In the genomic region with DNA sequence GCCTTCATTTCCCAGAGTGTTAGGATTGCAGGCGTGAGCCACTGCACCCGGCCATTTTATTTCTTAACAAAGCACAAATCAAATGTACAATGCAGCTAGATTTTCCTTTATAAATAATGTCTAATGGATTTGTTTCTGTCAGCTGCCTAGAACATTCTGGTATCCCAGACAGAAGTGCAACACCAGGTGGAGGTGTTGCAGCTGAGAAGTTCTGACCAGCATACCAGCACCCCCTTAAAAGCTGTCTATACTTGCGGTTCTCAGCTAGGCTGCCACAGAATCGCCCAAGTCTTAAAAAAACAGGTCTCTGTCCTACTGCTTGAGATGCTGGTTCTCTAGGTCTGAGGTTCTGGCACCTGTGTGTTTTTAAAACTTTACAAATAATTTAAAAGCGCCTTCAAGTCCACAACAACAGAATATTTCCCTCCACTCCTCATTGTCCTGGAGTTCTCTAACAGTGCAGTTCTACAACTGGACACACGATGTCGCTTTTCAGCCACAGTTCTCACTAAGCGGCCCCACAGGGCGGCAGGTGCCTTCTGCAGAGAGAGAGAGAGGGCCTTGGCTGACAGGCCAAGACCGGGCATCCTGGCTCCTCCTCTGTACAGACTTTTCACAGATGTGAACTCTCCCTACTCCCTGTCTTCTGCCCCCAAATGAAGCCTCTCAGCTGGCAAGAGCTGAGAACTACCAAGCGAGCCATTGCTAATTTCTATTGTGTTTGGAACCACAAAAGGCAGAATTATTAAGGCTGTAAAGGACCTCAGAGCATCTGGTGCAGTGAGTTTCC, we compare ENCODE assay signal across 9 cellular contexts. TPM values are rescaled to one million over a fixed set of nuclear protein-coding genes. Genes with fewer than 3 reads are reported as not detected.
DNase-seq lines count a peak whose midpoint lies in the region; ATAC-seq, FAIRE-seq and TF ChIP-seq lines count a peak whose summit lies in the region.
"Had no signal": no experiment of that assay in that cellular context is flagged by ENCODE, and none has a peak within 500 bp of the region (broad histone marks: within the 10 kb centered on the region; RNA-seq: fewer than 3 reads in every experiment).

No MANE protein-coding gene starts in this region.

- TF ChIP-seq EP300 in HepG2 (IDR thresholded peaks at IDR 0.05; ENCODE audit: low read depth in 2 of 2, low read length in 2 of 2) (no peak), HepG2 (CRISPR knock-in tag; IDR thresholded peaks at IDR 0.05; ENCODE audit: borderline replicate concordance) (0 out of 2 replicates have a peak, but pooled peaks have one; percentile 23)

- no peaks in the 10 kb centered on the region for H3K4me1 ChIP-seq in CD8-positive, alpha-beta memory T cell (ENCODE audit: insufficient read depth, low read length)
- H3K4me1 ChIP-seq in HepG2 (ENCODE audit: insufficient read depth, low read length), result peaks cover 33% of the 10 kb centered on the region

- BruUV-seq in HepG2 (replicated peaks; lab: Mats Ljungman, UMichigan), result no TSS peak

- peak; percentile 56 to 84 (median 64) for DNase-seq in CD8-positive, alpha-beta memory T cell
- peak; percentile 23 for DNase-seq in NCI-H524 treated with DMSO at 0.1 percent for 48 hours (lab: John Stamatoyannopoulos, UW)
- DNase-seq in activated CD4-positive, alpha-beta T cell treated with anti-CD3 and anti-CD28 coated beads, Interleukin-2, amount 10 ng/mL, durations not matched to agents 7 days and 5 days, result peak; percentile 82
- peak; percentile 89 for DNase-seq in dermis blood vessel endothelial cell
- DNase-seq in HepG2 (ENCODE audit: low spot score), result peak; percentile 85
- peak; percentile 36 to 61 (median 42) for DNase-seq in stimulated activated CD4-positive, alpha-beta T cell treated with anti-CD3 and anti-CD28 coated beads, TNF-alpha, amount 100 ng/mL, for 4 hours (ENCODE audit: low read depth in 3 of 3)

- no peak overlapping the region; the same call in 1 of the 2 replicates for H3K4me2 ChIP-seq in HepG2 (ENCODE audit: low read depth, low read length)

- no peaks in the 10 kb centered on the region for H4K20me1 ChIP-seq in HepG2 (ENCODE audit: insufficient read depth, low read length)

- no peak for TF ChIP-seq POLR2A in HepG2 (IDR thresholded peaks at IDR 0.05; ENCODE audit: insufficient read depth in 1 of 2, low read depth in 2 of 2, low read length in 2 of 2)

- peak; percentile 96 for TF ChIP-seq CTCF in HepG2 (CRISPR knock-in tag; IDR thresholded peaks at IDR 0.05)

- CTCF ChIA-PET in CD8-positive, alpha-beta memory T cell (lab: Charles Lee), result interaction anchor here (0.6 to 13.6 kb wide), 20 partner anchors 8 to 152 kb away, joined by 3 to 335 read pairs (median 4); a partner anchor contains a TSS
- CTCF ChIA-PET in activated CD4-positive, alpha-beta T cell treated with anti-CD3 and anti-CD28 coated beads, Interleukin-2, amount 10 ng/mL, durations not matched to agents 7 days and 5 days (lab: Charles Lee), result interaction anchor here (0.5 to 12.8 kb wide), 14 partner anchors 9 to 161 kb away, joined by 3 to 135 read pairs (median 4); a partner anchor contains a TSS
- CTCF ChIA-PET in HepG2 (lab: Yijun Ruan, JAX; ENCODE audit: low intra/inter-chr PET ratio, low total read pairs), result interaction anchor here (1.2 to 8.4 kb wide), 8 partner anchors 57 to 151 kb away, joined by 3 to 373 read pairs (median 8); a partner anchor contains a TSS

- POLR2A ChIA-PET in CD8-positive, alpha-beta memory T cell (lab: Charles Lee), result interaction anchor here (0.6 kb wide), 1 partner anchor 89 kb away, joined by 3 read pairs; no protein-coding TSS in a partner anchor
- POLR2A ChIA-PET in activated CD4-positive, alpha-beta T cell treated with anti-CD3 and anti-CD28 coated beads, Interleukin-2, amount 10 ng/mL, durations not matched to agents 7 days and 5 days (lab: Charles Lee), result interaction anchor here (0.7 kb wide), 1 partner anchor 67 kb away, joined by 4 read pairs; no protein-coding TSS in a partner anchor
- POLR2A ChIA-PET in HepG2 (lab: Yijun Ruan, JAX), result interaction anchor here (0.6 kb wide), 1 partner anchor 121 kb away, joined by 3 read pairs; no protein-coding TSS in a partner anchor

- no peaks in the 10 kb centered on the region for H3K79me2 ChIP-seq in HepG2 (ENCODE audit: insufficient read depth, low read length)

- H3K36me3 Mint-ChIP-seq in CD8-positive, alpha-beta memory T cell, result no peaks in the 10 kb centered on the region
- no peaks in the 10 kb centered on the region for H3K36me3 Mint-ChIP-seq in activated CD4-positive, alpha-beta T cell treated with anti-CD3 and anti-CD28 coated beads, Interleukin-2, amount 10 ng/mL, durations not matched to agents 7 days and 5 days (ENCODE audit: low read depth)
- H3K36me3 Mint-ChIP-seq: IgD-negative memory B cell had no signal

- H3K9ac ChIP-seq in HepG2 (ENCODE audit: insufficient read depth, low read depth, low read length), result no peak overlapping the region

- no peak overlapping the region for H3K27ac ChIP-seq in CD8-positive, alpha-beta memory T cell (ENCODE audit: low read depth, low read length)
- no peak overlapping the region for H3K27ac ChIP-seq in HepG2 (ENCODE audit: extremely low read length, insufficient read depth, low read length)

- no peak overlapping the region for H3K4me3 Mint-ChIP-seq in CD8-positive, alpha-beta memory T cell
- H3K4me3 Mint-ChIP-seq in activated CD4-positive, alpha-beta T cell treated with anti-CD3 and anti-CD28 coated beads, Interleukin-2, amount 10 ng/mL, durations not matched to agents 7 days and 5 days, result no peak overlapping the region
- H3K4me3 Mint-ChIP-seq: IgD-negative memory B cell had no signal

- in situ Hi-C loops in HepG2 (cut with HindIII; ENCODE audit: extremely low pct_ligation_motif_present, low pct_unique_long_range_greater_than_20kb), result loop anchor here (5.0 kb wide), 1 partner anchor 68 kb away; no protein-coding TSS in a partner anchor

- intact Hi-C loops in HepG2 (cut with micrococcal nuclease; ENCODE audit: unreplicated experiment), result loop anchor here (1.0 kb wide), 2 partner anchors 66 to 152 kb away; no protein-coding TSS in a partner anchor

- H3K27me3 ChIP-seq in CD8-positive, alpha-beta memory T cell (ENCODE audit: insufficient read depth, low read length, poor library complexity, severe bottlenecking), result no peaks in the 10 kb centered on the region
- H3K27me3 ChIP-seq in HepG2 (ENCODE audit: control insufficient read depth in 1 of 2, insufficient read depth in 2 of 2, low read length in 2 of 2), result peaks cover 11 to 31% of the 10 kb centered on the region in 2 experiments

- peak; percentile 82 for FAIRE-seq in HepG2 (lab: Jason Lieb, UNC)

- ATAC-seq in HG03442 (IDR thresholded peaks at IDR 0.05; ENCODE audit: unreplicated experiment), result peak; percentile 47
- peak; percentile 86 for ATAC-seq in HepG2
- ATAC-seq in HG03280 (IDR thresholded peaks at IDR 0.05; ENCODE audit: unreplicated experiment), result no peak

- H3K9me3 Mint-ChIP-seq in CD8-positive, alpha-beta memory T cell, result no peaks in the 10 kb centered on the region
- H3K9me3 Mint-ChIP-seq in activated CD4-positive, alpha-beta T cell treated with anti-CD3 and anti-CD28 coated beads, Interleukin-2, amount 10 ng/mL, durations not matched to agents 7 days and 5 days, result peaks cover 3% of the 10 kb centered on the region
- H3K9me3 Mint-ChIP-seq: IgD-negative memory B cell had no signal

- H2AFZ ChIP-seq in HepG2 (ENCODE audit: low read length), result no peak overlapping the region

- WGBS in HepG2 (ENCODE audit: low lambda C conversion rate), result 22% methylated on average over 11 of the region's 11 CpGs

- H3K4me3 ChIP-seq in CD8-positive, alpha-beta memory T cell (ENCODE audit: low read length), result no peak overlapping the region
- H3K4me3 ChIP-seq in HepG2 (replicated peaks in 1 of 3; ENCODE audit: insufficient read depth in 1 of 3, low read depth in 2 of 3, low read length in 3 of 3), result no peak overlapping the region

- no peak overlapping the region for H3K27ac Mint-ChIP-seq in CD8-positive, alpha-beta memory T cell
- H3K27ac Mint-ChIP-seq in activated CD4-positive, alpha-beta T cell treated with anti-CD3 and anti-CD28 coated beads, Interleukin-2, amount 10 ng/mL, durations not matched to agents 7 days and 5 days, result no peak overlapping the region
- H3K27ac Mint-ChIP-seq: IgD-negative memory B cell had no signal

- H3K4me1 Mint-ChIP-seq in CD8-positive, alpha-beta memory T cell, result peaks cover 0 to 5% (median 0%) of the 10 kb centered on the region in 3 donors
- H3K4me1 Mint-ChIP-seq in activated CD4-positive, alpha-beta T cell treated with anti-CD3 and anti-CD28 coated beads, Interleukin-2, amount 10 ng/mL, durations not matched to agents 7 days and 5 days, result no peaks in the 10 kb centered on the region
- H3K4me1 Mint-ChIP-seq: IgD-negative memory B cell had no signal

- no peaks in the 10 kb centered on the region for H3K9me3 ChIP-seq in CD8-positive, alpha-beta memory T cell (ENCODE audit: low read length)
- H3K9me3 ChIP-seq in HepG2 (ENCODE audit: low read length), result no peaks in the 10 kb centered on the region

- H3K36me3 ChIP-seq in CD8-positive, alpha-beta memory T cell (ENCODE audit: insufficient read depth, low read length), result no peaks in the 10 kb centered on the region
- no peaks in the 10 kb centered on the region for H3K36me3 ChIP-seq in HepG2 (replicated peaks in 1 of 2; ENCODE audit: control insufficient read depth in 1 of 2, insufficient read depth in 2 of 2, low read length in 2 of 2)

- TF ChIP-seq RAD21 in HepG2 (CRISPR knock-in tag; IDR thresholded peaks at IDR 0.05), result peak; percentile 98

- H3K27me3 Mint-ChIP-seq in CD8-positive, alpha-beta memory T cell, result peaks cover 22 to 24% of the 10 kb centered on the region in 2 donors
- H3K27me3 Mint-ChIP-seq in activated CD4-positive, alpha-beta T cell treated with anti-CD3 and anti-CD28 coated beads, Interleukin-2, amount 10 ng/mL, durations not matched to agents 7 days and 5 days, result peaks cover 7% of the 10 kb centered on the region

RNA-seq across cellular contexts. Expression of a gene that starts 32.6 kb away (rescaled TPM):
- 1 to 10 TPM in 1 of 2 experiments, under 1 TPM in 1; 0.86 to 1.2 TPM for total RNA-seq in CD8-positive, alpha-beta memory T cell
- 5.4 TPM for polyA plus RNA-seq in CD8-positive, alpha-beta memory T cell
- total RNA-seq in activated CD4-positive, alpha-beta T cell treated with anti-CD3 and anti-CD28 coated beads, Interleukin-2, amount 10 ng/mL, durations not matched to agents 7 days and 5 days, result 1 to 10 TPM; 5.1 to 6.6 TPM
- total RNA-seq in dermis blood vessel endothelial cell, result 0.05 and 1.4 TPM in 2 replicates
- total RNA-seq in HepG2 (2016; rRNA removed; fragmentation: Illumina TruSeq; extraction: Trizol), result not detected in 2 replicates
- not detected in 2 replicates for total RNA-seq in HepG2 (2016; cell fraction: cytosol; rRNA removed; fragmentation: Illumina TruSeq; extraction: Trizol; ENCODE audit: low read depth)
- total RNA-seq in HepG2 (2016; cell fraction: insoluble cytoplasmic fraction; rRNA removed; fragmentation: Illumina TruSeq; extraction: Trizol), result not detected in 2 replicates
- total RNA-seq in HepG2 (2016; cell fraction: membrane; rRNA removed; fragmentation: Illumina TruSeq; extraction: Trizol), result not detected in 2 replicates
- total RNA-seq in HepG2 (2016; cell fraction: nucleus; rRNA removed; fragmentation: Illumina TruSeq; extraction: Trizol), result not detected in 2 replicates
- not detected in 2 replicates for polyA plus RNA-seq in HepG2 (2011; rRNA removed)
- polyA plus RNA-seq in HepG2 (2011; cell fraction: cytosol; rRNA removed), result not detected in 2 replicates
- not detected in 2 replicates for polyA plus RNA-seq in HepG2 (2011; cell fraction: nucleus; rRNA removed)
- polyA plus RNA-seq in HepG2 (2012), result not detected in 2 replicates
- not detected in 2 replicates for polyA plus RNA-seq in HepG2 (2016; cell fraction: cytosol; fragmentation: Illumina TruSeq; extraction: Trizol; ENCODE audit: low read depth)
- polyA plus RNA-seq in HepG2 (2016; cell fraction: insoluble cytoplasmic fraction; fragmentation: Illumina TruSeq; extraction: Trizol; ENCODE audit: low read depth), result not detected in 2 replicates
- polyA plus RNA-seq in HepG2 (2016; cell fraction: membrane; fragmentation: Illumina TruSeq; extraction: Trizol; ENCODE audit: low read depth), result not detected in 2 replicates
- not detected in 2 replicates for polyA plus RNA-seq in HepG2 (2016; cell fraction: nucleus; fragmentation: Illumina TruSeq; extraction: Trizol; ENCODE audit: insufficient read depth, low read depth)
- 2.2 TPM in 1 of 2 replicates, not detected in the other for polyA minus RNA-seq in HepG2 (2011; rRNA and poly(A)+ RNA removed; ENCODE audit: low replicate concordance)
- not detected in 2 replicates for polyA minus RNA-seq in HepG2 (2011; cell fraction: cytosol; rRNA and poly(A)+ RNA removed)
- polyA minus RNA-seq in HepG2 (2011; cell fraction: nucleus; rRNA and poly(A)+ RNA removed), result not detected in 2 replicates
- polyA plus RNA-seq: IgD-negative memory B cell had no signal

Comparison
In these comparisons a context has a peak if more than half of its experiments do, and no peak if none do; other contexts are left out.
1. DNase-seq: peak in every context shown above with its lines; median percentile 89 in dermis blood vessel endothelial cell; 85 in HepG2; 82 in activated CD4-positive, alpha-beta T cell treated with anti-CD3 and anti-CD28 coated beads, Interleukin-2, amount 10 ng/mL, durations not matched to agents 7 days and 5 days; 64 in CD8-positive, alpha-beta memory T cell; 42 in stimulated activated CD4-positive, alpha-beta T cell treated with anti-CD3 and anti-CD28 coated beads, TNF-alpha, amount 100 ng/mL, for 4 hours; 23 in NCI-H524 treated with DMSO at 0.1 percent for 48 hours.